In the genomic region with DNA sequence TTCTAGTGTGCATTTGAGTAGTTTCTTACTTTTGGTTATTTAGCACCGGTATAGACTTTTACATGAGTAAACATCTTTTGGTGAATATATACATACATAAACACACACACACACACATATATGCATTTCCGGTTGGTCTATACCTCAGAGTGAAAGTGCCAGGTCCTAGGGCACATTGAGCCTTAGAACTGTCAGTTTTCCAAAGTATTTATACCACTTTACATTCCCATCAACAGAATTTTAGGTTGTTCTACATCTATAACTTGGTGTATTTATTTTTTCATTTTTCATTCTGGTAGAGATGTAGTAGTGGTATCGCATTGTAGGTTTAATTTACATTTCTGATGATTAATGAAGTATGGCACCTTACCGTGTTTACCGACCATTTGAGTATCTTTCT, we compare ENCODE assay signal across 24 cellular contexts.
"Had no signal": no experiment of that assay in that cellular context is flagged by ENCODE, and none has a peak within 500 bp of the region (broad histone marks: within the 10 kb centered on the region; RNA-seq: fewer than 3 reads in every experiment).

No MANE protein-coding gene starts in this region.

- H3K9ac ChIP-seq: SK-N-SH had no signal

- DNase-seq: Karpas-422, KG1, MG63, NCI-H1092, NCI-H1105 treated with DMSO at 0.1 percent for 48 hours, NCI-H1417 treated with DMSO at 0.1 percent for 48 hours, NCI-H146, NCI-H1694 treated with DMSO at 0.1 percent for 48 hours, NCI-H1930, NCI-H2081, NCI-H2107, NCI-H2227 treated with DMSO at 0.1 percent for 48 hours, NCI-H524, NCI-H526 treated with DMSO at 0.1 percent for 48 hours, NCI-H748 treated with DMSO at 0.1 percent for 48 hours, PC-3, SHP77, SK-N-SH, SW 1271, T-cell had no signal

- H3K27me3 ChIP-seq: MG63 had no signal

- FAIRE-seq: HTR-8/SVneo had no signal

- H3K4me3 Mint-ChIP-seq: T-cell had no signal

- ATAC-seq: Panc1, PC-3, T-cell had no signal

- H3K9me3 ChIP-seq: MG63, SK-N-SH had no signal

- H3K4me2 ChIP-seq: SK-N-SH had no signal

- H3K9me3 Mint-ChIP-seq: T-cell had no signal

- H3K4me3 ChIP-seq: MG63 had no signal

- H3K27ac ChIP-seq: HL-60, RWPE1 had no signal
